ENCODE assay signal across 1 cellular context in the genomic region with DNA sequence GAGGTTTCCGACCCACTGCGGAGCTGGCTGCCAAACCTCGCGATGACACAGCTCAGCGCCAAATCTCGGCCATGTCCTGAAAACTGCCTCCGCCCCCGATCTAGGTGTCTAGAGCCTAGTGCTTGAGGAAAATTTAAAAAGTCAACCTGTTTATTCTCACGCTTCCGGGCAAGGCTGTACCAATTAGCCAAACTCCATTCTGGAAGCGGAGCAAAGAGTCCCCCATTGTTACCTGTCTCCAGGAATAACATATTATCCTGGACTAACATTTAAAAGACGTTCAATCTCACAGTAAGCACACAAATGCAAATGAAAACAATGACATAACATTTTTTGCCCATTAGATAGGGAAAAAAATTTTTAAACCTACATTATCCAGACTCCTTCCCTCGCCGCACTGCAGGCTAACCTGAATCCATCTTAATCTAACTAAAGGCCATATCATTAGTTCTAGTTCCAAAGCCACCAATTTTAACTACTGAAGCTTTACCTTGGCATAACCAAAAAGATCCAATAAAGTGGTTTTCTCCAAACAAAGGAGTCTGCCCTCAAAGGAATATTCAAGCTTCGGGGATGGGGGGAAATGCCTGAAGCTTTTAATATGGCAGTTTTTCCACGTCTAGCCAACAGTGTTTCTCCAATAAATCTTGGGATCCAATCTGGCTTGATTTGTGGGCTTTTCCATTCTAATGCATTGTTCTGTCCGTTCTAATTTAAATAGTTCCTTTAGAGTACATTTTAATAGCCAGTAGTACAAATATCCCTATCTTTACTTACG.
TF ChIP-seq lines count a peak whose summit lies in the region.

No MANE protein-coding gene starts in this region.

TF ChIP-seq in K562, 482 proteins besides CTCF, POLR2A, EP300 and RAD21 (continued from another document and continues in another):
- TF ChIP-seq, protein P1, sequence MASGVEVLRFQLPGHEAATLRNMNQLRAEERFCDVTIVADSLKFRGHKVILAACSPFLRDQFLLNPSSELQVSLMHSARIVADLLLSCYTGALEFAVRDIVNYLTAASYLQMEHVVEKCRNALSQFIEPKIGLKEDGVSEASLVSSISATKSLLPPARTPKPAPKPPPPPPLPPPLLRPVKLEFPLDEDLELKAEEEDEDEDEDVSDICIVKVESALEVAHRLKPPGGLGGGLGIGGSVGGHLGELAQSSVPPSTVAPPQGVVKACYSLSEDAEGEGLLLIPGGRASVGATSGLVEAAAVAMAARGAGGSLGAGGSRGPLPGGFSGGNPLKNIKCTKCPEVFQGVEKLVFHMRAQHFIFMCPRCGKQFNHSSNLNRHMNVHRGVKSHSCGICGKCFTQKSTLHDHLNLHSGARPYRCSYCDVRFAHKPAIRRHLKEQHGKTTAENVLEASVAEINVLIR (CRISPR knock-in tag; IDR thresholded peaks at IDR 0.05): no peak
- no peak for TF ChIP-seq NR0B1 (IDR thresholded peaks at IDR 0.05; ENCODE audit: partially characterized antibody)
- TF ChIP-seq BCLAF1 (IDR thresholded peaks at IDR 0.05; ENCODE audit: borderline replicate concordance in 1 of 2, control insufficient read depth in 1 of 2, low read depth in 2 of 2, low read length in 1 of 2): no peak
- no peak for TF ChIP-seq DIDO1 (tag; IDR thresholded peaks at IDR 0.05; ENCODE audit: low read depth)
- TF ChIP-seq, protein P2, sequence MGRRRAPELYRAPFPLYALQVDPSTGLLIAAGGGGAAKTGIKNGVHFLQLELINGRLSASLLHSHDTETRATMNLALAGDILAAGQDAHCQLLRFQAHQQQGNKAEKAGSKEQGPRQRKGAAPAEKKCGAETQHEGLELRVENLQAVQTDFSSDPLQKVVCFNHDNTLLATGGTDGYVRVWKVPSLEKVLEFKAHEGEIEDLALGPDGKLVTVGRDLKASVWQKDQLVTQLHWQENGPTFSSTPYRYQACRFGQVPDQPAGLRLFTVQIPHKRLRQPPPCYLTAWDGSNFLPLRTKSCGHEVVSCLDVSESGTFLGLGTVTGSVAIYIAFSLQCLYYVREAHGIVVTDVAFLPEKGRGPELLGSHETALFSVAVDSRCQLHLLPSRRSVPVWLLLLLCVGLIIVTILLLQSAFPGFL (CRISPR knock-in tag; IDR thresholded peaks at IDR 0.05): no peak
- no peak for TF ChIP-seq GATA2 (CRISPR knock-in tag; IDR thresholded peaks at IDR 0.05)
- TF ChIP-seq GABPB2 (CRISPR knock-in tag; conservative IDR thresholded peaks at IDR 0.05): no peak
- no peak for TF ChIP-seq NONO (IDR thresholded peaks at IDR 0.05; ENCODE audit: low read depth in 2 of 2, low read length in 1 of 2)
- no peak for TF ChIP-seq ZNF24 (IDR thresholded peaks at IDR 0.05)
- TF ChIP-seq ELF1 (tag; IDR thresholded peaks at IDR 0.05): peak; percentile 57; the same call in 1 of the 2 replicates
- TF ChIP-seq RBBP5 (IDR thresholded peaks at IDR 0.05; ENCODE audit: borderline replicate concordance, insufficient read depth, low read length, poor library complexity, severe bottlenecking): no peak
- TF ChIP-seq ETV1 (tag; conservative IDR thresholded peaks at IDR 0.05; ENCODE audit: low read depth): peak; percentile 61
- TF ChIP-seq, protein P3, sequence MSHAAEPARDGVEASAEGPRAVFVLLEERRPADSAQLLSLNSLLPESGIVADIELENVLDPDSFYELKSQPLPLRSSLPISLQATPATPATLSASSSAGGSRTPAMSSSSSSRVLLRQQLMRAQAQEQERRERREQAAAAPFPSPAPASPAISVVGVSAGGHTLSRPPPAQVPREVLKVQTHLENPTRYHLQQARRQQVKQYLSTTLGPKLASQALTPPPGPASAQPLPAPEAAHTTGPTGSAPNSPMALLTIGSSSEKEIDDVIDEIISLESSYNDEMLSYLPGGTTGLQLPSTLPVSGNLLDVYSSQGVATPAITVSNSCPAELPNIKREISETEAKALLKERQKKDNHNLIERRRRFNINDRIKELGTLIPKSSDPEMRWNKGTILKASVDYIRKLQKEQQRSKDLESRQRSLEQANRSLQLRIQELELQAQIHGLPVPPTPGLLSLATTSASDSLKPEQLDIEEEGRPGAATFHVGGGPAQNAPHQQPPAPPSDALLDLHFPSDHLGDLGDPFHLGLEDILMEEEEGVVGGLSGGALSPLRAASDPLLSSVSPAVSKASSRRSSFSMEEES (CRISPR knock-in tag; IDR thresholded peaks at IDR 0.05): no peak
- no peak for TF ChIP-seq ZNF232 (CRISPR knock-in tag; IDR thresholded peaks at IDR 0.05)
- TF ChIP-seq EHMT2 (IDR thresholded peaks at IDR 0.05): no peak
- no peak for TF ChIP-seq TRIM28 (IDR thresholded peaks at IDR 0.05)
- no peak for TF ChIP-seq SMAD2 (IDR thresholded peaks at IDR 0.05; ENCODE audit: low read depth, low read length)
- TF ChIP-seq, protein P4, sequence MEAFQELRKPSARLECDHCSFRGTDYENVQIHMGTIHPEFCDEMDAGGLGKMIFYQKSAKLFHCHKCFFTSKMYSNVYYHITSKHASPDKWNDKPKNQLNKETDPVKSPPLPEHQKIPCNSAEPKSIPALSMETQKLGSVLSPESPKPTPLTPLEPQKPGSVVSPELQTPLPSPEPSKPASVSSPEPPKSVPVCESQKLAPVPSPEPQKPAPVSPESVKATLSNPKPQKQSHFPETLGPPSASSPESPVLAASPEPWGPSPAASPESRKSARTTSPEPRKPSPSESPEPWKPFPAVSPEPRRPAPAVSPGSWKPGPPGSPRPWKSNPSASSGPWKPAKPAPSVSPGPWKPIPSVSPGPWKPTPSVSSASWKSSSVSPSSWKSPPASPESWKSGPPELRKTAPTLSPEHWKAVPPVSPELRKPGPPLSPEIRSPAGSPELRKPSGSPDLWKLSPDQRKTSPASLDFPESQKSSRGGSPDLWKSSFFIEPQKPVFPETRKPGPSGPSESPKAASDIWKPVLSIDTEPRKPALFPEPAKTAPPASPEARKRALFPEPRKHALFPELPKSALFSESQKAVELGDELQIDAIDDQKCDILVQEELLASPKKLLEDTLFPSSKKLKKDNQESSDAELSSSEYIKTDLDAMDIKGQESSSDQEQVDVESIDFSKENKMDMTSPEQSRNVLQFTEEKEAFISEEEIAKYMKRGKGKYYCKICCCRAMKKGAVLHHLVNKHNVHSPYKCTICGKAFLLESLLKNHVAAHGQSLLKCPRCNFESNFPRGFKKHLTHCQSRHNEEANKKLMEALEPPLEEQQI (IDR thresholded peaks at IDR 0.05): no peak
- no peak for TF ChIP-seq ZNF77 (CRISPR knock-in tag; IDR thresholded peaks at IDR 0.05)
- TF ChIP-seq RBM34 (IDR thresholded peaks at IDR 0.05; ENCODE audit: borderline replicate concordance, insufficient read depth, low read length): no peak
- TF ChIP-seq REST (CRISPR knock-in tag; IDR thresholded peaks at IDR 0.05; ENCODE audit: low read depth): no peak
- TF ChIP-seq MYNN (IDR thresholded peaks at IDR 0.05): no peak
- no peak for TF ChIP-seq MYNN (CRISPR knock-in tag; IDR thresholded peaks at IDR 0.05)
- peak; percentile 13; the same call in 1 of the 2 replicates for TF ChIP-seq ZKSCAN1 (IDR thresholded peaks at IDR 0.05; ENCODE audit: low read depth, low read length)
- no peak for TF ChIP-seq ZFP30 (CRISPR knock-in tag; IDR thresholded peaks at IDR 0.05; ENCODE audit: borderline replicate concordance)
- no peak for TF ChIP-seq ZNF41 (CRISPR knock-in tag; conservative IDR thresholded peaks at IDR 0.05)
- no peak for TF ChIP-seq KLF1 (tag; IDR thresholded peaks at IDR 0.05)
- TF ChIP-seq SMAD1 (IDR thresholded peaks at IDR 0.05; ENCODE audit: low read depth, low read length, partially characterized antibody): no peak
- no peak for TF ChIP-seq ESRRB (CRISPR knock-in tag; IDR thresholded peaks at IDR 0.05; ENCODE audit: borderline replicate concordance)
- TF ChIP-seq KDM2B (CRISPR knock-in tag; IDR thresholded peaks at IDR 0.05): no peak
- TF ChIP-seq MEIS2 (IDR thresholded peaks at IDR 0.05; ENCODE audit: partially characterized antibody): no peak
- peak; percentile 8; the same call in 1 of the 2 replicates for TF ChIP-seq FOXJ2 (tag; IDR thresholded peaks at IDR 0.05)
- TF ChIP-seq, protein P5, sequence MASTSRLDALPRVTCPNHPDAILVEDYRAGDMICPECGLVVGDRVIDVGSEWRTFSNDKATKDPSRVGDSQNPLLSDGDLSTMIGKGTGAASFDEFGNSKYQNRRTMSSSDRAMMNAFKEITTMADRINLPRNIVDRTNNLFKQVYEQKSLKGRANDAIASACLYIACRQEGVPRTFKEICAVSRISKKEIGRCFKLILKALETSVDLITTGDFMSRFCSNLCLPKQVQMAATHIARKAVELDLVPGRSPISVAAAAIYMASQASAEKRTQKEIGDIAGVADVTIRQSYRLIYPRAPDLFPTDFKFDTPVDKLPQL (IDR thresholded peaks at IDR 0.05; ENCODE audit: extremely low read depth, insufficient read length): no peak
- TF ChIP-seq CHCHD3 (CRISPR knock-in tag; IDR thresholded peaks at IDR 0.05): no peak
- no peak for TF ChIP-seq NR2C2 (CRISPR knock-in tag; IDR thresholded peaks at IDR 0.05)
- no peak for TF ChIP-seq NR2C2 (tag; IDR thresholded peaks at IDR 0.05)
- TF ChIP-seq ETS2 (tag; IDR thresholded peaks at IDR 0.05; ENCODE audit: borderline replicate concordance, poor library complexity, severe bottlenecking): no peak
- TF ChIP-seq POLR3A (IDR thresholded peaks at IDR 0.05; ENCODE audit: borderline replicate concordance, extremely low read depth, insufficient read depth, insufficient read length): no peak
- no peak for TF ChIP-seq HCFC1 (IDR thresholded peaks at IDR 0.05; ENCODE audit: low read depth, low read length)
- peak; percentile 61; the same call in 1 of the 2 replicates for TF ChIP-seq FOXM1 (IDR thresholded peaks at IDR 0.05; ENCODE audit: low read depth)
- TF ChIP-seq FOXM1 (CRISPR knock-in tag; IDR thresholded peaks at IDR 0.05; ENCODE audit: low read depth): no peak
- TF ChIP-seq, protein P6, sequence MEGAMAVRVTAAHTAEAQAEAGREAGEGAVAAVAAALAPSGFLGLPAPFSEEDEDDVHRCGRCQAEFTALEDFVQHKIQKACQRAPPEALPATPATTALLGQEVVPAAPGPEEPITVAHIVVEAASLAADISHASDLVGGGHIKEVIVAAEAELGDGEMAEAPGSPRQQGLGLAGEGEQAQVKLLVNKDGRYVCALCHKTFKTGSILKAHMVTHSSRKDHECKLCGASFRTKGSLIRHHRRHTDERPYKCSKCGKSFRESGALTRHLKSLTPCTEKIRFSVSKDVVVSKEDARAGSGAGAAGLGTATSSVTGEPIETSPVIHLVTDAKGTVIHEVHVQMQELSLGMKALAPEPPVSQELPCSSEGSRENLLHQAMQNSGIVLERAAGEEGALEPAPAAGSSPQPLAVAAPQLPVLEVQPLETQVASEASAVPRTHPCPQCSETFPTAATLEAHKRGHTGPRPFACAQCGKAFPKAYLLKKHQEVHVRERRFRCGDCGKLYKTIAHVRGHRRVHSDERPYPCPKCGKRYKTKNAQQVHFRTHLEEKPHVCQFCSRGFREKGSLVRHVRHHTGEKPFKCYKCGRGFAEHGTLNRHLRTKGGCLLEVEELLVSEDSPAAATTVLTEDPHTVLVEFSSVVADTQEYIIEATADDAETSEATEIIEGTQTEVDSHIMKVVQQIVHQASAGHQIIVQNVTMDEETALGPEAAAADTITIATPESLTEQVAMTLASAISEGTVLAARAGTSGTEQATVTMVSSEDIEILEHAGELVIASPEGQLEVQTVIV (CRISPR knock-in tag; IDR thresholded peaks at IDR 0.05; ENCODE audit: borderline replicate concordance): no peak
- no peak for TF ChIP-seq HDAC2 (IDR thresholded peaks at IDR 0.05)
- TF ChIP-seq IRF2 (CRISPR knock-in tag; IDR thresholded peaks at IDR 0.05): no peak
- TF ChIP-seq C11orf30 (IDR thresholded peaks at IDR 0.05; ENCODE audit: low read depth): peak; percentile 80
- no peak for TF ChIP-seq TFAM (CRISPR knock-in tag; conservative IDR thresholded peaks at IDR 0.05)
